ENCODE assay signal across 2 cellular contexts in the genomic region with DNA sequence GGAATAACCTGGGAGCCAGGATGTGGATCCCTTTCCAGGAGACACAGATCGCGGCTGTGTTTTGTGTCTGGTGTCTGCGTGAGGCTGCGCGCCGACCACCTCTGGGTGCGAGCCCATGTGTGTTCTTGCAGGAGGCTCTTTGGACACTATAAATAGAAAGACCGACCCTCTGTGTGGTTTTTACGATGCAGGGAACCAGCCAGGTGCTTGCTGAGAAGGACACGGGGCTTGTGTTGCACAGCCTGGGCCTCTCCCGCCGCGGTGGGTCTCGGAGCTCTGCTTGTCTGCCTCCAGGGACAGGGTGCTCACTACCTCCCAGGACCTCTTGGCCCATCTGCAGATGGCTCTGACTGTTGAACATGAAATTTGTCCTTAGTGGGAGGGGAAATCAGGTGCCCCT.
TF ChIP-seq lines count a peak whose summit lies in the region.

No MANE protein-coding gene starts in this region.

TF ChIP-seq in IMR-90, 13 proteins besides CTCF, POLR2A, EP300 and RAD21:
- TF ChIP-seq RCOR1 (IDR thresholded peaks at IDR 0.05; ENCODE audit: insufficient replicate concordance, low read length) = no peak
- no peak for TF ChIP-seq RFX5 (IDR thresholded peaks at IDR 0.05; ENCODE audit: low read depth, low read length)
- TF ChIP-seq CEBPB (IDR thresholded peaks at IDR 0.05; ENCODE audit: low read depth, low read length) = no peak
- TF ChIP-seq NFE2L2 (IDR thresholded peaks at IDR 0.05; ENCODE audit: low read depth, low read length) = no peak
- TF ChIP-seq MXI1 (IDR thresholded peaks at IDR 0.05; ENCODE audit: borderline replicate concordance, low read depth, low read length) = no peak
- no peak for TF ChIP-seq SMC3 (IDR thresholded peaks at IDR 0.05; ENCODE audit: low read depth, low read length)
- TF ChIP-seq FOS (IDR thresholded peaks at IDR 0.05; ENCODE audit: low read depth, low read length) = no peak
- no peak for TF ChIP-seq CHD1 (IDR thresholded peaks at IDR 0.05; ENCODE audit: low read depth, low read length)
- TF ChIP-seq MAFK (IDR thresholded peaks at IDR 0.05; ENCODE audit: low read depth, low read length) = no peak
- TF ChIP-seq, protein P1, sequence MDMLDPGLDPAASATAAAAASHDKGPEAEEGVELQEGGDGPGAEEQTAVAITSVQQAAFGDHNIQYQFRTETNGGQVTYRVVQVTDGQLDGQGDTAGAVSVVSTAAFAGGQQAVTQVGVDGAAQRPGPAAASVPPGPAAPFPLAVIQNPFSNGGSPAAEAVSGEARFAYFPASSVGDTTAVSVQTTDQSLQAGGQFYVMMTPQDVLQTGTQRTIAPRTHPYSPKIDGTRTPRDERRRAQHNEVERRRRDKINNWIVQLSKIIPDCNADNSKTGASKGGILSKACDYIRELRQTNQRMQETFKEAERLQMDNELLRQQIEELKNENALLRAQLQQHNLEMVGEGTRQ (IDR thresholded peaks at IDR 0.05; ENCODE audit: low read depth, low read length) = no peak
- TF ChIP-seq, protein P2, sequence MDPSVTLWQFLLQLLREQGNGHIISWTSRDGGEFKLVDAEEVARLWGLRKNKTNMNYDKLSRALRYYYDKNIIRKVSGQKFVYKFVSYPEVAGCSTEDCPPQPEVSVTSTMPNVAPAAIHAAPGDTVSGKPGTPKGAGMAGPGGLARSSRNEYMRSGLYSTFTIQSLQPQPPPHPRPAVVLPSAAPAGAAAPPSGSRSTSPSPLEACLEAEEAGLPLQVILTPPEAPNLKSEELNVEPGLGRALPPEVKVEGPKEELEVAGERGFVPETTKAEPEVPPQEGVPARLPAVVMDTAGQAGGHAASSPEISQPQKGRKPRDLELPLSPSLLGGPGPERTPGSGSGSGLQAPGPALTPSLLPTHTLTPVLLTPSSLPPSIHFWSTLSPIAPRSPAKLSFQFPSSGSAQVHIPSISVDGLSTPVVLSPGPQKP (IDR thresholded peaks at IDR 0.05; ENCODE audit: borderline replicate concordance, low read depth, low read length) = no peak
- no peak for TF ChIP-seq MAZ (IDR thresholded peaks at IDR 0.05; ENCODE audit: borderline replicate concordance, low read depth, low read length)
- no peak for TF ChIP-seq BHLHE40 (IDR thresholded peaks at IDR 0.05; ENCODE audit: low read depth, low read length)

TF ChIP-seq in neural cell, 6 proteins besides CTCF, POLR2A, EP300 and RAD21:
- TF ChIP-seq MXI1 (conservative IDR thresholded peaks at IDR 0.05; ENCODE audit: poor library complexity, severe bottlenecking) (no peak), SMC3 (conservative IDR thresholded peaks at IDR 0.05; ENCODE audit: poor library complexity) (peak; percentile 15), TAF1 (IDR thresholded peaks at IDR 0.05; ENCODE audit: low read depth) (no peak)
TF ChIP-seq in neural cell: peak in this region for 1.
